1 cellular context compared by ENCODE assay signal in genomic region chr4:57182132-57182874, GRCh38.
TF ChIP-seq lines count a peak whose summit lies in the region.

No MANE protein-coding gene starts in this region.

TF ChIP-seq in H1, 55 proteins besides CTCF, POLR2A, EP300 and RAD21 (continued from another document):
- no peak for TF ChIP-seq ATF2 (IDR thresholded peaks at IDR 0.05; ENCODE audit: low read length)
- no peak for TF ChIP-seq RNF2 (IDR thresholded peaks at IDR 0.05; ENCODE audit: borderline replicate concordance, low read depth, low read length, missing control alignments, poor library complexity, severe bottlenecking)
- no peak for TF ChIP-seq MAFK (IDR thresholded peaks at IDR 0.05; ENCODE audit: low read depth, low read length)
- no peak for TF ChIP-seq CHD7 (IDR thresholded peaks at IDR 0.05; ENCODE audit: insufficient replicate concordance, low read length)
- TF ChIP-seq TEAD4 (IDR thresholded peaks at IDR 0.05; ENCODE audit: low read depth, low read length): no peak
- TF ChIP-seq KDM1A (IDR thresholded peaks at IDR 0.05; ENCODE audit: borderline replicate concordance, low read length): no peak
- no peak for TF ChIP-seq SIX5 (IDR thresholded peaks at IDR 0.05; ENCODE audit: low read depth, low read length)
- TF ChIP-seq SP1 (IDR thresholded peaks at IDR 0.05; ENCODE audit: low read depth, low read length): no peak
- TF ChIP-seq SUZ12 (IDR thresholded peaks at IDR 0.05; ENCODE audit: low read length): no peak
- TF ChIP-seq MAX (IDR thresholded peaks at IDR 0.05): no peak
